ENCODE assay signal across 17 cellular contexts in the genomic region with DNA sequence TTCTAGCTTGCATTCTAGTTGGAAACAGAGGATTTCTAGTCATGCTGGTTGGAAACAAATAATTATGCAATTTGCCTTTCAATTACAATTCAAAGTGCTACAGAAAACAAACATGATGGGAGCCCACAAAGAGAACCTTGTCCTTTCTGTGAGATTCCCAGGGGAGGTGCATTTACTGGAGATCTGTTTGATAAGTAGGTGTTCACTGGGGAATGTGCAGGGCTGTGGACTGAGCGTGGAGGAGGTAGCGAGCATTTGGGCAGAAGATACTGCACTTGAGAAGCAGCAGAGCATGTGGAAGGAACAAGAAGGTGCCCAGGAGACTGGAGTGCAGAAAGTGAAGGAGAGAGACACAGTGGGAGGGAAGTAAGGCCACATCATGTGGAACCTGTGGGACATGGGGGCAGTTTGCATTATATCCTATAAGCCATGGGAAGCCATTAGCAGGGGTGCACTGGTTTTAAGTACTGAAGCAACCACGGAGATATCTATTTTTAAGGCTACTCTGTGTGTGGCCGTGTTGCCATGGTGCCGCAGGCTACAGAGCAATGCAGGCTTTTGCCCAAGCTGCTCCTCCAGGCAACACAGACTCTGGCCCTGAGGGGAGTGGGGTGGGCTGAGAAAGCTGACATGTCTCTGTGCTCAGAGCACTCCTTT.
DNase-seq lines count a peak whose midpoint lies in the region; ATAC-seq and TF ChIP-seq lines count a peak whose summit lies in the region.
"Had no signal": no experiment of that assay in that cellular context is flagged by ENCODE, and none has a peak within 500 bp of the region (broad histone marks: within the 10 kb centered on the region; RNA-seq: fewer than 3 reads in every experiment).

No MANE protein-coding gene starts in this region.

- H3K27me3 ChIP-seq in heart right ventricle (no peaks in the 10 kb centered on the region), right atrium auricular region (no peaks in the 10 kb centered on the region), right lobe of liver (no peaks in the 10 kb centered on the region), GM23248 (replicated peaks; ENCODE audit: insufficient read depth) (no peaks in the 10 kb centered on the region)
- H3K27me3 ChIP-seq: breast epithelium had no signal

- H3K27ac ChIP-seq in heart right ventricle, result no peak overlapping the region
- H3K27ac ChIP-seq in right atrium auricular region, result no peak overlapping the region
- H3K27ac ChIP-seq in right lobe of liver, result no peak overlapping the region
- H3K27ac ChIP-seq in GM23248, result no peak overlapping the region
- H3K27ac ChIP-seq: breast epithelium had no signal

- H3K9me2 ChIP-seq in GM23248 (ENCODE audit: insufficient read depth), result no peaks in the 10 kb centered on the region
- H3K9me2 ChIP-seq: SK-N-SH had no signal

- H3K9ac ChIP-seq in GM23248, result no peak overlapping the region
- H3K9ac ChIP-seq: SK-N-SH had no signal

- no peak overlapping the region for H3K4me3 ChIP-seq in heart right ventricle
- H3K4me3 ChIP-seq in right atrium auricular region, result no peak overlapping the region
- H3K4me3 ChIP-seq in right lobe of liver, result no peak overlapping the region
- H3K4me3 ChIP-seq in GM23248, result no peak overlapping the region
- H3K4me3 ChIP-seq: breast epithelium had no signal

- H3K4me1 ChIP-seq in heart right ventricle (peaks cover 7 to 58% (median 38%) of the 10 kb centered on the region in 9 donors), right atrium auricular region (peaks cover 0 to 48% of the 10 kb centered on the region in 2 donors), right lobe of liver (peaks cover 0 to 14% (median 0%) of the 10 kb centered on the region in 4 donors), GM23248 (ENCODE audit: insufficient read depth) (peaks cover 68% of the 10 kb centered on the region)

- no peak for TF ChIP-seq CTCF in heart right ventricle (IDR thresholded peaks at IDR 0.05)
- no peak for TF ChIP-seq CTCF in right atrium auricular region (IDR thresholded peaks at IDR 0.05)
- no peak for TF ChIP-seq CTCF in right lobe of liver (IDR thresholded peaks at IDR 0.05)

- ATAC-seq in heart right ventricle (peak in 6 of 8 donors; percentile 38 to 63 (median 44)), right lobe of liver (peak; percentile 57 to 84 (median 68))
- ATAC-seq: stimulated activated memory B cell treated with anti-CD40 and anti-IgM and Interleukin-4, amounts not matched to agents 10 μg/mL and 1 μg/mL and 100 μg/mL, for 72 hours had no signal

- no peaks in the 10 kb centered on the region for H4K20me1 ChIP-seq in GM23248 (ENCODE audit: insufficient read depth)

- no peak overlapping the region for H2AFZ ChIP-seq in GM23248

- H3K36me3 ChIP-seq in heart right ventricle (no peaks in the 10 kb centered on the region), right atrium auricular region (no peaks in the 10 kb centered on the region), right lobe of liver (no peaks in the 10 kb centered on the region), GM23248 (ENCODE audit: low read depth) (peaks cover 14% of the 10 kb centered on the region; the same call in 1 of the 2 replicates)
- H3K36me3 ChIP-seq: breast epithelium had no signal

- in situ Hi-C loops in GM23248 (cut with MboI), result no loop called here

- H3K4me2 ChIP-seq in GM23248 (ENCODE audit: unreplicated experiment), result no peak overlapping the region
- H3K4me2 ChIP-seq: SK-N-SH had no signal

- DNase-seq in heart right ventricle, result no peak
- DNase-seq in right atrium auricular region (ENCODE audit: low spot score), result no peak
- peak; percentile 49 for DNase-seq in RPMI7951 (ENCODE audit: low read depth)
- DNase-seq in right lobe of liver, result no peak
- DNase-seq in NOMO-1 (lab: John Stamatoyannopoulos, UW; ENCODE audit: unreplicated experiment in 2 of 2), result no peak
- DNase-seq in GM23248, result no peak
- DNase-seq in SKM-1 treated with dmso at 0.1 percent for 144 hours (lab: John Stamatoyannopoulos, UW; ENCODE audit: unreplicated experiment), result no peak
- no peak for DNase-seq in GM19240 (ENCODE audit: insufficient read length, low spot score)
- DNase-seq: activated CD4-positive, alpha-beta T cell treated with anti-CD3 and anti-CD28 coated beads, Interleukin-2, amount 50 U/mL, for 4 hours; CD8-positive, alpha-beta memory T cell; kidney; MM.1S; OCI-M1; SK-N-SH; stimulated activated CD4-positive, alpha-beta T cell treated with anti-CD3 and anti-CD28 coated beads, Interleukin-12 subunit alpha, Interleukin-12 subunit beta, amount 100 ng/mL, for 4 hours had no signal

- WGBS in heart right ventricle, 2 donors, result 57 to 80% methylated on average over 5 of the region's 5 CpGs
- WGBS in right lobe of liver (ENCODE audit: insufficient coverage, low coverage, low lambda C conversion rate, missing lambda C conversion rate), result 46% methylated on average over 2 of the region's 5 CpGs
- WGBS in GM23248 (ENCODE audit: low coverage in 1 of 2, low lambda C conversion rate in 2 of 2, missing lambda C conversion rate in 2 of 2), 2 experiments, result 67 to 68% methylated on average over 5 of the region's 5 CpGs

- intact Hi-C loops in heart right ventricle (cut with DNase I) (no loop called here), right lobe of liver (cut with DNase I) (no loop called here)

- no peak for TF ChIP-seq POLR2A in right lobe of liver (IDR thresholded peaks at IDR 0.05)

- H3F3A ChIP-seq in GM23248 (ENCODE audit: insufficient read depth), result peaks cover 66% of the 10 kb centered on the region

- no peaks in the 10 kb centered on the region; the same call in 1 of the 2 replicates for H3K79me2 ChIP-seq in GM23248 (ENCODE audit: insufficient read depth)

- no peaks in the 10 kb centered on the region for H3K9me3 ChIP-seq in heart right ventricle
- no peaks in the 10 kb centered on the region for H3K9me3 ChIP-seq in right atrium auricular region
- H3K9me3 ChIP-seq in right lobe of liver, result no peaks in the 10 kb centered on the region
- no peaks in the 10 kb centered on the region for H3K9me3 ChIP-seq in GM23248 (ENCODE audit: low read depth)
- H3K9me3 ChIP-seq: breast epithelium, SK-N-SH had no signal
